In genomic region chr1:167159782-167160181, GRCh38 we compare ENCODE assay signal across 2 cellular contexts.
A peak's percentile ranks its signal among the peaks of the same experiment; 100 is the strongest.
TF ChIP-seq lines count a peak whose summit lies in the region.

No MANE protein-coding gene starts in this region.

TF ChIP-seq in HEK293, 187 proteins besides CTCF, POLR2A, EP300 and RAD21:
- peak; percentile 66 for TF ChIP-seq SETDB1 (IDR thresholded peaks at IDR 0.05; ENCODE audit: insufficient read length, low read length)
- TF ChIP-seq ZNF398 (tag by site-specific recombination; IDR thresholded peaks at IDR 0.05), result no peak

TF ChIP-seq in H1, 55 proteins besides CTCF, POLR2A, EP300 and RAD21:
- TF ChIP-seq CHD7 (IDR thresholded peaks at IDR 0.05; ENCODE audit: insufficient replicate concordance, low read length), result no peak
- TF ChIP-seq CTBP2 (IDR thresholded peaks at IDR 0.05; ENCODE audit: borderline replicate concordance, insufficient read depth, insufficient read length, low read length), result no peak
- no peak for TF ChIP-seq SIN3A (conservative IDR thresholded peaks at IDR 0.05 in 1 of 2, IDR thresholded peaks at IDR 0.05 in 1 of 2; ENCODE audit: low read depth in 1 of 2, low read length in 2 of 2)
- no peak for TF ChIP-seq EZH2 (IDR thresholded peaks at IDR 0.05; ENCODE audit: low read depth, low read length, severe bottlenecking)
- TF ChIP-seq CHD1 (IDR thresholded peaks at IDR 0.05; ENCODE audit: low read depth, low read length), result no peak
- no peak for TF ChIP-seq BACH1 (IDR thresholded peaks at IDR 0.05; ENCODE audit: low read length)
- TF ChIP-seq ATF2 (IDR thresholded peaks at IDR 0.05; ENCODE audit: low read length), result no peak
- TF ChIP-seq BRCA1 (IDR thresholded peaks at IDR 0.05; ENCODE audit: low read depth, low read length), result no peak
- TF ChIP-seq EGR1 (IDR thresholded peaks at IDR 0.05; ENCODE audit: borderline replicate concordance, low read depth, low read length), result no peak
- TF ChIP-seq RXRA (IDR thresholded peaks at IDR 0.05; ENCODE audit: insufficient read depth, low read depth, low read length), result no peak
- no peak for TF ChIP-seq POU5F1 (IDR thresholded peaks at IDR 0.05; ENCODE audit: low read depth, low read length)
- no peak for TF ChIP-seq HDAC6 (IDR thresholded peaks at IDR 0.05; ENCODE audit: low read depth, low read length)
